1 cellular context compared by ENCODE assay signal in genomic region chr14:94476018-94476417, GRCh38.
TF ChIP-seq lines count a peak whose summit lies in the region.

A gene with protein sequence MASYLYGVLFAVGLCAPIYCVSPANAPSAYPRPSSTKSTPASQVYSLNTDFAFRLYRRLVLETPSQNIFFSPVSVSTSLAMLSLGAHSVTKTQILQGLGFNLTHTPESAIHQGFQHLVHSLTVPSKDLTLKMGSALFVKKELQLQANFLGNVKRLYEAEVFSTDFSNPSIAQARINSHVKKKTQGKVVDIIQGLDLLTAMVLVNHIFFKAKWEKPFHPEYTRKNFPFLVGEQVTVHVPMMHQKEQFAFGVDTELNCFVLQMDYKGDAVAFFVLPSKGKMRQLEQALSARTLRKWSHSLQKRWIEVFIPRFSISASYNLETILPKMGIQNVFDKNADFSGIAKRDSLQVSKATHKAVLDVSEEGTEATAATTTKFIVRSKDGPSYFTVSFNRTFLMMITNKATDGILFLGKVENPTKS (minus strand): TSS chr14:94476197. CDS start chr14:94469840, 6,357 bp downstream.

TF ChIP-seq in H1, 55 proteins besides CTCF, POLR2A, EP300 and RAD21:
- TF ChIP-seq, protein P1, sequence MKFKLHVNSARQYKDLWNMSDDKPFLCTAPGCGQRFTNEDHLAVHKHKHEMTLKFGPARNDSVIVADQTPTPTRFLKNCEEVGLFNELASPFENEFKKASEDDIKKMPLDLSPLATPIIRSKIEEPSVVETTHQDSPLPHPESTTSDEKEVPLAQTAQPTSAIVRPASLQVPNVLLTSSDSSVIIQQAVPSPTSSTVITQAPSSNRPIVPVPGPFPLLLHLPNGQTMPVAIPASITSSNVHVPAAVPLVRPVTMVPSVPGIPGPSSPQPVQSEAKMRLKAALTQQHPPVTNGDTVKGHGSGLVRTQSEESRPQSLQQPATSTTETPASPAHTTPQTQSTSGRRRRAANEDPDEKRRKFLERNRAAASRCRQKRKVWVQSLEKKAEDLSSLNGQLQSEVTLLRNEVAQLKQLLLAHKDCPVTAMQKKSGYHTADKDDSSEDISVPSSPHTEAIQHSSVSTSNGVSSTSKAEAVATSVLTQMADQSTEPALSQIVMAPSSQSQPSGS (IDR thresholded peaks at IDR 0.05; ENCODE audit: low read length) = no peak
- TF ChIP-seq USF2 (IDR thresholded peaks at IDR 0.05; ENCODE audit: low read length) (no peak), JUND (IDR thresholded peaks at IDR 0.05; ENCODE audit: low read length) (no peak), BCL11A (IDR thresholded peaks at IDR 0.05; ENCODE audit: low read depth in 2 of 2, low read length in 2 of 2) (no peak), CTBP2 (IDR thresholded peaks at IDR 0.05; ENCODE audit: borderline replicate concordance, insufficient read depth, insufficient read length, low read length) (no peak), CEBPB (IDR thresholded peaks at IDR 0.05; ENCODE audit: low read depth, low read length) (no peak), PHF8 (conservative IDR thresholded peaks at IDR 0.05; ENCODE audit: low read depth, low read length) (no peak), RFX5 (IDR thresholded peaks at IDR 0.05; ENCODE audit: borderline replicate concordance, low read depth, low read length) (no peak), CBX5 (IDR thresholded peaks at IDR 0.05; ENCODE audit: low read depth, low read length) (no peak), RBBP5 (IDR thresholded peaks at IDR 0.05; ENCODE audit: borderline replicate concordance, low read depth, low read length) (no peak), TCF12 (IDR thresholded peaks at IDR 0.05; ENCODE audit: low read depth, low read length) (no peak), KDM4A (IDR thresholded peaks at IDR 0.05; ENCODE audit: low read depth, low read length, severe bottlenecking) (no peak), CHD1 (IDR thresholded peaks at IDR 0.05; ENCODE audit: low read depth, low read length) (no peak), SIRT6 (IDR thresholded peaks at IDR 0.05; ENCODE audit: low read length) (no peak), TEAD4 (IDR thresholded peaks at IDR 0.05; ENCODE audit: low read depth, low read length) (no peak), CHD2 (IDR thresholded peaks at IDR 0.05; ENCODE audit: low read length) (no peak)
- TF ChIP-seq, protein P2, sequence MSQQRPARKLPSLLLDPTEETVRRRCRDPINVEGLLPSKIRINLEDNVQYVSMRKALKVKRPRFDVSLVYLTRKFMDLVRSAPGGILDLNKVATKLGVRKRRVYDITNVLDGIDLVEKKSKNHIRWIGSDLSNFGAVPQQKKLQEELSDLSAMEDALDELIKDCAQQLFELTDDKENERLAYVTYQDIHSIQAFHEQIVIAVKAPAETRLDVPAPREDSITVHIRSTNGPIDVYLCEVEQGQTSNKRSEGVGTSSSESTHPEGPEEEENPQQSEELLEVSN (IDR thresholded peaks at IDR 0.05) = no peak
